9 cellular contexts compared by ENCODE assay signal in the genomic region with DNA sequence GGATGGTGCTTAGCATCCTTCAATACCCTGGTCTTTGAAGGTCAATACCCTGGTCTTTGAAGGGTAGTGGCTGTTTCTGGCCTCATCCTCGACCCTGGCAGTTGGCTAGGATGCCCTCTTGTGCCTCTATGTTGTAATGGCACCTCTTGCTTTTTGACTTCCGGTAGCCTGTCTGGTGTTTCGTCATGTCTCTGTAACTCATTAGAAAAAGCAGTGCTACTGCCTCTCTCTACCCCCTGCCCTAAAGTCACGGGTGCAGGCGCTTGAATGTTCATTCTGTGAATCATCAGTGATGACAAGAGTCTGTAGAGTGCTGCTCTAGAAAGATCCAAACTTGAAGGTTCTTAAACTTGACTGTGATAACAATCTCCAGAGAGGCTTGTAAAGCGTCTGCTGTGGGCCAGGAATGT. TPM values are rescaled to one million over a fixed set of nuclear protein-coding genes. Genes with fewer than 3 reads are reported as not detected.
A peak's percentile ranks its signal among the peaks of the same experiment; 100 is the strongest.
DNase-seq lines count a peak whose midpoint lies in the region; ATAC-seq and TF ChIP-seq lines count a peak whose summit lies in the region.
"Had no signal": no experiment of that assay in that cellular context is flagged by ENCODE, and none has a peak within 500 bp of the region (broad histone marks: within the 10 kb centered on the region; RNA-seq: fewer than 3 reads in every experiment).

No MANE protein-coding gene starts in this region.

- DNase-seq in AG10803 (ENCODE audit: low read depth) (peak; percentile 70), GM12865 (ENCODE audit: low read depth) (peak; percentile 63), Karpas-422 (peak; percentile 85), WTC11 (ENCODE audit: low spot score) (peak; percentile 46), glomerular visceral epithelial cell (ENCODE audit: extremely low spot score) (peak; percentile 54)
- DNase-seq in stimulated activated CD4-positive, alpha-beta T cell treated with anti-CD3 and anti-CD28 coated beads, TNF-alpha, amount 100 ng/mL, for 48 hours (ENCODE audit: low read depth in 3 of 3), result peak; percentile 4 to 20 (median 5)

- no peaks in the 10 kb centered on the region for H3K36me3 ChIP-seq in Karpas-422 (ENCODE audit: insufficient read depth, low read length)
- H3K36me3 ChIP-seq: neutrophil had no signal

- no peak overlapping the region for H3K27ac ChIP-seq in Karpas-422 (ENCODE audit: low read length)
- H3K27ac ChIP-seq: neutrophil had no signal

- H3K9me3 ChIP-seq in Karpas-422 (ENCODE audit: low read length), result no peaks in the 10 kb centered on the region
- H3K9me3 ChIP-seq: neutrophil had no signal

- no peaks in the 10 kb centered on the region for H3K79me2 ChIP-seq in Karpas-422 (ENCODE audit: low read length)

- H3K36me3 Mint-ChIP-seq in WTC11, result no peaks in the 10 kb centered on the region

- no peaks in the 10 kb centered on the region for H3K4me1 Mint-ChIP-seq in WTC11

- H3K4me2 ChIP-seq in Karpas-422 (ENCODE audit: low read depth, low read length, poor library complexity, severe bottlenecking), result no peak overlapping the region

- no peak overlapping the region for H3K27ac Mint-ChIP-seq in WTC11

- H3K9ac ChIP-seq in Karpas-422 (ENCODE audit: low read length), result no peak overlapping the region

- POLR2A ChIA-PET in WTC11 (lab: Charles Lee), result no interaction called here

- H3K4me3 ChIP-seq in AG10803 (ENCODE audit: low read length), result no peak overlapping the region
- H3K4me3 ChIP-seq in GM12865 (ENCODE audit: low read depth, low read length), result no peak overlapping the region
- H3K4me3 ChIP-seq in Karpas-422 (ENCODE audit: low read length), result no peak overlapping the region

- H3K4me3 Mint-ChIP-seq in WTC11, result no peak overlapping the region

- H3K9me3 Mint-ChIP-seq in WTC11, result no peaks in the 10 kb centered on the region

- no peaks in the 10 kb centered on the region; the same call in 1 of the 2 replicates for H3K4me1 ChIP-seq in Karpas-422 (ENCODE audit: low read length)

- TF ChIP-seq CTCF in AG10803 (conservative IDR thresholded peaks at IDR 0.05; ENCODE audit: low read length) (peak; percentile 60), GM12865 (IDR thresholded peaks at IDR 0.05; ENCODE audit: insufficient read depth, low read depth, low read length, missing control alignments) (peak; percentile 55), WTC11 (IDR thresholded peaks at IDR 0.05) (peak; percentile 58; the same call in 1 of the 2 replicates)

- no peaks in the 10 kb centered on the region for H4K20me1 ChIP-seq in Karpas-422 (ENCODE audit: insufficient read depth, low read depth, low read length)

- peak; percentile 93 for ATAC-seq in WTC11
- ATAC-seq in HG02678 (IDR thresholded peaks at IDR 0.05; ENCODE audit: unreplicated experiment), result no peak
- ATAC-seq in GM21423 (IDR thresholded peaks at IDR 0.05; ENCODE audit: unreplicated experiment), result no peak

- H3K27me3 Mint-ChIP-seq in WTC11 (ENCODE audit: low read depth), result peaks cover 2% of the 10 kb centered on the region; the same call in 1 of the 2 replicates

- CTCF ChIA-PET in WTC11 (lab: Charles Lee), result interaction anchor here (0.7 to 1.2 kb wide), 4 partner anchors 89 to 539 kb away, joined by 3 to 5 read pairs (median 4); no protein-coding TSS in a partner anchor

- H3K9me2 ChIP-seq in Karpas-422 (replicated peaks; ENCODE audit: insufficient read depth, low read length), result no peaks in the 10 kb centered on the region

- peak overlapping the region; percentile 77; the same call in 1 of the 2 replicates for H2AFZ ChIP-seq in Karpas-422 (ENCODE audit: low read length)

- H3K27me3 ChIP-seq in Karpas-422 (ENCODE audit: low read length), result no peaks in the 10 kb centered on the region

TF ChIP-seq in WTC11, 78 proteins besides CTCF, POLR2A, EP300 and RAD21:
- TF ChIP-seq, protein P1, sequence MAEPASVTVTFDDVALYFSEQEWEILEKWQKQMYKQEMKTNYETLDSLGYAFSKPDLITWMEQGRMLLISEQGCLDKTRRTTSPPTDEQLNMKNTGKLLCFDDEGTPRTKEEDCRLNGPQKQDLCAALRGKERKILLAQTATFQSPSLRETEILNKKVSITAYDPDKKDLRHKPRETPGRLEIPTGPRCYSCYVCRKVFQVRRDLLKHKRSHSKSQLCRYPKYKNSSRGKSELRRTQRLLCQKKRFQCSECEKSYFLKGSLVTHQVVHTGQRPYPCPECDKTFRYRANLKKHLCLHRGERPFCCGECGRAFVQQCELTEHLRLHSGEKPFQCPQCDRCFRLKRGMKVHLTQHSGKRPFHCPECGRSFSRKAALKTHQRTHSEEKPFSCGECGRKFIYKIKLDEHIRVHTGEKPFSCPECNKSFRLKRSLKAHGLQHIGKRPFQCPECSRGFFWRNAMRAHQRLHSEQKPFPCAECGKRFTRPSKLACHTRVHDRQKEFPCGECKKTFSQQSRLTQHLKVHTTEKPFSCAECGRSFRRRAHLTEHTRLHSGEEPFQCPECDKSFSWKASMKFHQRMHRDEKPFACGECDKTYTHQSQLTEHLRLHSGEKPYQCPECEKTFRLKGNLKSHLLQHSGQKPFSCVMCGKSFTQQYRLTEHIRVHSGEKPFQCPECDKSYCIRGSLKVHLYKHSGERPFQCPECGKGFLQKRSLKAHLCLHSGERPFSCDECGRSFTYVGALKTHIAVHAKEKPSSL (CRISPR knock-in tag; conservative IDR thresholded peaks at IDR 0.05), result no peak
- TF ChIP-seq, protein P2, sequence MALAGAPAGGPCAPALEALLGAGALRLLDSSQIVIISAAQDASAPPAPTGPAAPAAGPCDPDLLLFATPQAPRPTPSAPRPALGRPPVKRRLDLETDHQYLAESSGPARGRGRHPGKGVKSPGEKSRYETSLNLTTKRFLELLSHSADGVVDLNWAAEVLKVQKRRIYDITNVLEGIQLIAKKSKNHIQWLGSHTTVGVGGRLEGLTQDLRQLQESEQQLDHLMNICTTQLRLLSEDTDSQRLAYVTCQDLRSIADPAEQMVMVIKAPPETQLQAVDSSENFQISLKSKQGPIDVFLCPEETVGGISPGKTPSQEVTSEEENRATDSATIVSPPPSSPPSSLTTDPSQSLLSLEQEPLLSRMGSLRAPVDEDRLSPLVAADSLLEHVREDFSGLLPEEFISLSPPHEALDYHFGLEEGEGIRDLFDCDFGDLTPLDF (CRISPR knock-in tag; IDR thresholded peaks at IDR 0.05), result no peak
- peak; percentile 52; the same call in 1 of the 2 replicates for TF ChIP-seq GABPB1 (CRISPR knock-in tag; IDR thresholded peaks at IDR 0.05)

RNA-seq across cellular contexts. Expression of a gene that starts 28.3 kb away (rescaled TPM):
- total RNA-seq in Karpas-422 (2014; rRNA removed; shearing (Covaris generic); ENCODE audit: low replicate concordance), result not detected in 2 replicates
- total RNA-seq in WTC11 (2021), result 4.5 to 9.0 TPM (median 8.5 TPM) in 3 replicates

RNA-seq across cellular contexts. Expression of a gene that starts 57.7 kb away (rescaled TPM):
- total RNA-seq in Karpas-422 (2014; rRNA removed; shearing (Covaris generic); ENCODE audit: low replicate concordance), result not detected in 2 replicates
- total RNA-seq in WTC11 (2021), result 0.20 to 0.32 TPM (median 0.25 TPM) in 3 replicates

Comparison
In these comparisons a context has a peak if more than half of its experiments do, and no peak if none do; other contexts are left out.
1. DNase-seq: peak in every context shown above with its lines; median percentile 85 in Karpas-422; 70 in AG10803; 63 in GM12865; 54 in glomerular visceral epithelial cell; 46 in WTC11; 5 in stimulated activated CD4-positive, alpha-beta T cell treated with anti-CD3 and anti-CD28 coated beads, TNF-alpha, amount 100 ng/mL, for 48 hours.